Comparison of ENCODE assay signal across 10 cellular contexts in the genomic region with DNA sequence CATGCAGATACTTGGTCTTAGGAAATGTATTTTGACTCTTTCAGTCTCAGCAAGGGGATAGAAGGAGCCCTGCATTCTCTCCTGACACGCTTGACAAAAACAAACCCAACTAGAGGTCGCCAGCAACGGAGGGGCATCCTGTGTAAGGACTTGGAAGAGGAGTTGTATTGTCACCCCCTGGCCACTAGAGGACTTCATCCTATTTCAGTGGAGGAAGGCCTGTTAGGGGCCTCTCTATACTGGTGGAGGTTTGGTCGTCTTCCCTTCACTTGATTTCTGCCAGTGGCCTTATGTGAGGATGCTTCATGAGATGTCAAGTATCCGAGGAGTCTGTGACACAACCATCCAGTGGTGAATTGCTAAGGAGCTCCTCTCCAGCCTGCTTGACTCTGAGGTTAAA.
A peak's percentile ranks its signal among the peaks of the same experiment; 100 is the strongest.
DNase-seq lines count a peak whose midpoint lies in the region; ATAC-seq, FAIRE-seq and TF ChIP-seq lines count a peak whose summit lies in the region.
"Had no signal": no experiment of that assay in that cellular context is flagged by ENCODE, and none has a peak within 500 bp of the region (broad histone marks: within the 10 kb centered on the region; RNA-seq: fewer than 3 reads in every experiment).

No MANE protein-coding gene starts in this region.

- H3K9me3 ChIP-seq in GM12878 (replicated peaks; ENCODE audit: control insufficient read depth, insufficient read depth, low read length) (no peaks in the 10 kb centered on the region), osteoblast (ENCODE audit: low read depth, low read length) (no peaks in the 10 kb centered on the region)
- H3K9me3 ChIP-seq: BLaER1 had no signal

- H3K4me2 ChIP-seq in GM12878 (ENCODE audit: control insufficient read depth, insufficient read depth) (no peak overlapping the region), osteoblast (ENCODE audit: insufficient read depth, low read length) (no peak overlapping the region)
- H3K4me2 ChIP-seq: BLaER1 had no signal

- no peaks in the 10 kb centered on the region for H3K79me2 ChIP-seq in GM12878 (ENCODE audit: control insufficient read depth, insufficient read depth, low read length)
- H3K79me2 ChIP-seq in osteoblast (ENCODE audit: insufficient read depth, low read length) = no peaks in the 10 kb centered on the region

- H3K4me1 Mint-ChIP-seq in T-helper 2 cell treated with Interferon-gamma antibody and Interleukin-4, amounts not matched to agents 5 μg/mL and 100 μg/mL, for 36 hours (ENCODE audit: low read depth) = no peaks in the 10 kb centered on the region
- H3K4me1 Mint-ChIP-seq: naive B cell had no signal

- DNase-seq in NCI-H524 (lab: John Stamatoyannopoulos, UW) = peak; percentile 3 to 37
- no peak for DNase-seq in NCI-H524 treated with DMSO at 0.1 percent for 48 hours (lab: John Stamatoyannopoulos, UW)
- no peak for DNase-seq in GM12878 (ENCODE audit: low read depth, low spot score)
- DNase-seq in osteoblast (ENCODE audit: insufficient read length, low spot score, missing footprints) = no peak
- DNase-seq in T-helper 2 cell treated with Interferon-gamma antibody and Interleukin-4, amounts not matched to agents 5 μg/mL and 100 μg/mL, for 36 hours (ENCODE audit: low spot score) = no peak
- no peak for DNase-seq in NCI-H1694 treated with DMSO at 0.1 percent for 48 hours (lab: John Stamatoyannopoulos, UW)
- DNase-seq in mucosa of gallbladder (ENCODE audit: low spot score) = no peak
- DNase-seq: naive B cell had no signal

- FAIRE-seq in GM12878 (lab: Jason Lieb, UNC) = no peak

- H3K36me3 ChIP-seq in GM12878 (ENCODE audit: control insufficient read depth in 2 of 2, insufficient read depth in 2 of 2, low read length in 1 of 2) (no peaks in the 10 kb centered on the region), osteoblast (ENCODE audit: insufficient read depth, low read length) (no peaks in the 10 kb centered on the region)
- H3K36me3 ChIP-seq: BLaER1 had no signal

- H3K4me1 ChIP-seq in GM12878 (ENCODE audit: control insufficient read depth, insufficient read depth, low read length) (no peaks in the 10 kb centered on the region), osteoblast (ENCODE audit: insufficient read depth, low read length) (peaks cover 45% of the 10 kb centered on the region)

- H3K9me3 Mint-ChIP-seq in T-helper 2 cell treated with Interferon-gamma antibody and Interleukin-4, amounts not matched to agents 5 μg/mL and 100 μg/mL, for 36 hours = no peaks in the 10 kb centered on the region

- H3K4me3 Mint-ChIP-seq in T-helper 2 cell treated with Interferon-gamma antibody and Interleukin-4, amounts not matched to agents 5 μg/mL and 100 μg/mL, for 36 hours = no peak overlapping the region
- H3K4me3 Mint-ChIP-seq: naive B cell had no signal

- peak; percentile 51 to 75 (median 69) for TF ChIP-seq CTCF in GM12878 (IDR thresholded peaks at IDR 0.05 in 2 of 3, conservative IDR thresholded peaks at IDR 0.05 in 1 of 3; ENCODE audit: control insufficient read depth in 2 of 3, extremely low read depth in 1 of 3, insufficient read depth in 1 of 3, low read depth in 3 of 3, low read length in 3 of 3)
- TF ChIP-seq CTCF in osteoblast (IDR thresholded peaks at IDR 0.05; ENCODE audit: extremely low read depth, low read depth, low read length) = peak; percentile 44

- POLR2A ChIA-PET in GM12878 (lab: Charles Lee) = no interaction called here

- intact Hi-C loops in GM12878 (cut with micrococcal nuclease; ENCODE audit: unreplicated experiment) = loop anchor here (1.0 kb wide), 1 partner anchor 122 kb away; no protein-coding TSS in a partner anchor

- no TSS peak for BruUV-seq in GM12878 (replicated peaks; lab: Mats Ljungman, UMichigan)

- SMC1A ChIA-PET in GM12878 (lab: Charles Lee; ENCODE audit: uncharacterized antibody, unreplicated experiment) = no interaction called here

- H3K36me3 Mint-ChIP-seq in T-helper 2 cell treated with Interferon-gamma antibody and Interleukin-4, amounts not matched to agents 5 μg/mL and 100 μg/mL, for 36 hours (ENCODE audit: low read depth) = no peaks in the 10 kb centered on the region
- H3K36me3 Mint-ChIP-seq: naive B cell had no signal

- in situ Hi-C loops in GM12878 (cut with MboI) = no loop called here

- TF ChIP-seq RAD21 in GM12878 (IDR thresholded peaks at IDR 0.05; ENCODE audit: insufficient read depth, low read depth, low read length) = peak; percentile 54

- no peak overlapping the region for H3K27ac Mint-ChIP-seq in T-helper 2 cell treated with Interferon-gamma antibody and Interleukin-4, amounts not matched to agents 5 μg/mL and 100 μg/mL, for 36 hours

- TF ChIP-seq EP300 in GM12878 (IDR thresholded peaks at IDR 0.05; ENCODE audit: borderline replicate concordance in 1 of 2, control insufficient read depth in 1 of 2, low read depth in 2 of 2, low read length in 2 of 2) = no peak

- no peaks in the 10 kb centered on the region for H3K27me3 ChIP-seq in GM12878 (replicated peaks in 1 of 2; ENCODE audit: control insufficient read depth in 2 of 2, insufficient read depth in 2 of 2, low read length in 1 of 2)
- H3K27me3 ChIP-seq in osteoblast (ENCODE audit: insufficient read depth, low read length) = no peaks in the 10 kb centered on the region
- H3K27me3 ChIP-seq: BLaER1 had no signal

- peak; percentile 56 for ATAC-seq in HG03354 (IDR thresholded peaks at IDR 0.05; ENCODE audit: poor library complexity, severe bottlenecking, unreplicated experiment)
- ATAC-seq in GM12878 = peak; percentile 82

- H3K9ac ChIP-seq in GM12878 (ENCODE audit: control insufficient read depth, insufficient read depth, low read length) = no peak overlapping the region
- H3K9ac ChIP-seq: BLaER1 had no signal

- no peak overlapping the region for H3K27ac ChIP-seq in GM12878 (ENCODE audit: control insufficient read depth, insufficient read depth)
- H3K27ac ChIP-seq in osteoblast (ENCODE audit: low read depth, low read length) = peak overlapping the region; percentile 98
- H3K27ac ChIP-seq: BLaER1 had no signal

- RAD21 ChIA-PET in GM12878 (lab: Charles Lee; ENCODE audit: unreplicated experiment) = no interaction called here

- H4K20me1 ChIP-seq in GM12878 (ENCODE audit: control insufficient read depth, insufficient read depth) (no peaks in the 10 kb centered on the region), osteoblast (ENCODE audit: insufficient read depth, low read length) (no peaks in the 10 kb centered on the region)
- H4K20me1 ChIP-seq: BLaER1 had no signal

- TF ChIP-seq POLR2A in GM12878 (IDR thresholded peaks at IDR 0.05; ENCODE audit: low read depth, low read length) = no peak

- CTCF ChIA-PET in GM12878 (lab: Yijun Ruan, JAX) = interaction anchor here (0.6 to 1.7 kb wide), 5 partner anchors 10 to 137 kb away, joined by 3 to 5 read pairs (median 3); no protein-coding TSS in a partner anchor

- H3K27me3 Mint-ChIP-seq in T-helper 2 cell treated with Interferon-gamma antibody and Interleukin-4, amounts not matched to agents 5 μg/mL and 100 μg/mL, for 36 hours (ENCODE audit: low read depth) = no peaks in the 10 kb centered on the region

- H2AFZ ChIP-seq in GM12878 (ENCODE audit: control insufficient read depth, low read depth, low read length) (peak overlapping the region; percentile 31; the same call in 1 of the 2 replicates), osteoblast (ENCODE audit: low read length) (no peak overlapping the region)

- 29% methylated on average over 5 of the region's 5 CpGs for WGBS in GM12878 (ENCODE audit: insufficient coverage, insufficient replicate concordance, low lambda C conversion rate, missing lambda C conversion rate)

- H3K4me3 ChIP-seq in GM12878 (no peak overlapping the region), osteoblast (ENCODE audit: insufficient read depth, low read length) (no peak overlapping the region)
- H3K4me3 ChIP-seq: BLaER1 had no signal

TF ChIP-seq in GM12878, 131 proteins besides CTCF, POLR2A, EP300 and RAD21:
- TF ChIP-seq ZNF207 (IDR thresholded peaks at IDR 0.05; ENCODE audit: borderline replicate concordance) (no peak), ZSCAN29 (IDR thresholded peaks at IDR 0.05) (no peak), ZBTB40 (IDR thresholded peaks at IDR 0.05; ENCODE audit: borderline replicate concordance) (no peak), NR2C2 (IDR thresholded peaks at IDR 0.05; ENCODE audit: borderline replicate concordance, control insufficient read depth, insufficient read length, low read depth) (no peak), TBL1XR1 (IDR thresholded peaks at IDR 0.05; ENCODE audit: low read depth, low read length) (no peak), SMC3 (IDR thresholded peaks at IDR 0.05; ENCODE audit: borderline replicate concordance, low read length) (peak; percentile 57), RAD51 (IDR thresholded peaks at IDR 0.05) (no peak), HDAC6 (IDR thresholded peaks at IDR 0.05; ENCODE audit: unreplicated experiment) (no peak)

Comparison
In these comparisons a context has a peak if more than half of its experiments do, and no peak if none do; other contexts are left out.
1. DNase-seq: peak in NCI-H524 (2 of 2); none in NCI-H524 treated with DMSO at 0.1 percent for 48 hours (single experiment), GM12878 (single experiment), osteoblast (single experiment), T-helper 2 cell treated with Interferon-gamma antibody and Interleukin-4, amounts not matched to agents 5 μg/mL and 100 μg/mL, for 36 hours (single experiment), NCI-H1694 treated with DMSO at 0.1 percent for 48 hours (single experiment) and mucosa of gallbladder (single experiment).